ENCODE assay signal across 9 cellular contexts in genomic region chr5:78899922-78900362, GRCh38.
DNase-seq lines count a peak whose midpoint lies in the region; ATAC-seq, FAIRE-seq and TF ChIP-seq lines count a peak whose summit lies in the region.
"Had no signal": no experiment of that assay in that cellular context is flagged by ENCODE, and none has a peak within 500 bp of the region (broad histone marks: within the 10 kb centered on the region; RNA-seq: fewer than 3 reads in every experiment).

No MANE protein-coding gene starts in this region.

- SMC1A ChIA-PET in GM12878 (lab: Charles Lee; ENCODE audit: uncharacterized antibody, unreplicated experiment), result interaction anchor here (0.7 to 6.8 kb wide), 43 partner anchors 10 to 580 kb away, joined by 3 to 143 read pairs (median 4); no protein-coding TSS in a partner anchor

- BruUV-seq in GM12878 (replicated peaks; lab: Mats Ljungman, UMichigan), result no TSS peak

- H3K9me3 ChIP-seq in A549 (no peaks in the 10 kb centered on the region), GM12878 (replicated peaks; ENCODE audit: control insufficient read depth, insufficient read depth, low read length) (no peaks in the 10 kb centered on the region; the same call in 1 of the 3 replicates)

- POLR2A ChIA-PET in A549 (lab: Yijun Ruan, JAX) (no interaction called here), GM12878 (lab: Charles Lee) (interaction anchor here (0.9 kb wide), 1 partner anchor 67 kb away, joined by 3 read pairs; no protein-coding TSS in a partner anchor)

- peaks cover 26% of the 10 kb centered on the region for H3K9me3 Mint-ChIP-seq in mesothelial cell of epicardium

- no peaks in the 10 kb centered on the region for H3K27me3 ChIP-seq in GM12878 (replicated peaks in 1 of 2; ENCODE audit: control insufficient read depth in 2 of 2, insufficient read depth in 2 of 2, low read length in 1 of 2)

- no peak for TF ChIP-seq POLR2A in A549 (IDR thresholded peaks at IDR 0.05; ENCODE audit: low read length)
- TF ChIP-seq POLR2A in GM12878 (IDR thresholded peaks at IDR 0.05; ENCODE audit: low read depth, low read length), result no peak

- H3K4me3 ChIP-seq in A549 (no peak overlapping the region), GM12878 (no peak overlapping the region)

- H3K4me3 Mint-ChIP-seq in mesothelial cell of epicardium, result no peak overlapping the region

- H4K20me1 ChIP-seq in GM12878 (ENCODE audit: control insufficient read depth, insufficient read depth), result no peaks in the 10 kb centered on the region

- H2AFZ ChIP-seq in GM12878 (ENCODE audit: control insufficient read depth, low read depth, low read length), result no peak overlapping the region; the same call in 1 of the 2 replicates

- no peaks in the 10 kb centered on the region for H3K27me3 Mint-ChIP-seq in mesothelial cell of epicardium (ENCODE audit: low read depth)

- no peak overlapping the region for H3K27ac ChIP-seq in A549
- no peak overlapping the region for H3K27ac ChIP-seq in GM12878 (ENCODE audit: control insufficient read depth, insufficient read depth)
- H3K27ac ChIP-seq: epithelial cell of prostate had no signal

- H3K4me2 ChIP-seq in A549 (no peak overlapping the region), GM12878 (ENCODE audit: control insufficient read depth, insufficient read depth) (no peak overlapping the region)

- CTCF ChIA-PET in A549 (lab: Yijun Ruan, JAX) (interaction anchor here (0.7 to 3.1 kb wide), 19 partner anchors 8 to 362 kb away, joined by 3 to 20 read pairs (median 4); partner anchors contain the start of genes ARSB and LHFPL2), GM12878 (lab: Yijun Ruan, JAX) (interaction anchor here (0.6 to 9.1 kb wide), 70 partner anchors 7 to 655 kb away, joined by 3 to 268 read pairs (median 4); partner anchors contain the start of gene ARSB)

- H3K4me1 ChIP-seq in A549 (no peaks in the 10 kb centered on the region), GM12878 (ENCODE audit: control insufficient read depth, insufficient read depth, low read length) (peaks cover 6% of the 10 kb centered on the region)

- TF ChIP-seq CTCF in A549 (IDR thresholded peaks at IDR 0.05) (peak; percentile 55), GM12878 (IDR thresholded peaks at IDR 0.05 in 2 of 3, conservative IDR thresholded peaks at IDR 0.05 in 1 of 3; ENCODE audit: control insufficient read depth in 2 of 3, extremely low read depth in 1 of 3, insufficient read depth in 1 of 3, low read depth in 3 of 3, low read length in 3 of 3) (peak; percentile 65 to 86 (median 77)), mesothelial cell of epicardium (IDR thresholded peaks at IDR 0.05; ENCODE audit: unreplicated experiment) (peak; percentile 54)

- no peak overlapping the region for H3K27ac Mint-ChIP-seq in mesothelial cell of epicardium

- 6% methylated on average over 3 of the region's 3 CpGs for WGBS in A549 (ENCODE audit: missing lambda C conversion rate)
- 4% methylated on average over 3 of the region's 3 CpGs for WGBS in GM12878 (ENCODE audit: insufficient coverage, insufficient replicate concordance, low lambda C conversion rate, missing lambda C conversion rate)

- TF ChIP-seq EP300 in A549 (IDR thresholded peaks at IDR 0.05) (no peak), GM12878 (IDR thresholded peaks at IDR 0.05; ENCODE audit: borderline replicate concordance in 1 of 2, control insufficient read depth in 1 of 2, low read depth in 2 of 2, low read length in 2 of 2) (no peak)

- H3K79me2 ChIP-seq in GM12878 (ENCODE audit: control insufficient read depth, insufficient read depth, low read length), result no peaks in the 10 kb centered on the region

- no peak overlapping the region for H3K9ac ChIP-seq in GM12878 (ENCODE audit: control insufficient read depth, insufficient read depth, low read length)

- intact Hi-C loops in GM12878 (cut with micrococcal nuclease; ENCODE audit: unreplicated experiment), result loop anchor here (2.0 to 10.0 kb wide), 4 partner anchors 65 to 565 kb away; no protein-coding TSS in a partner anchor

- peak; percentile 11 to 50 for DNase-seq in A549 (ENCODE audit: low read depth in 1 of 2, low spot score in 1 of 2)
- DNase-seq in GDM1 (lab: John Stamatoyannopoulos, UW), result peak; percentile 35
- peak; percentile 32 for DNase-seq in NCI-H345 (lab: John Stamatoyannopoulos, UW)
- DNase-seq in GM12878 (ENCODE audit: low read depth, low spot score), result no peak
- no peak for DNase-seq in mesothelial cell of epicardium (ENCODE audit: low spot score in 2 of 2, unreplicated experiment in 2 of 2)
- no peak for DNase-seq in inferior parietal cortex (ENCODE audit: extremely low spot score)

- in situ Hi-C loops in GM12878 (cut with MboI), result loop anchor here (5.0 to 10.0 kb wide), 2 partner anchors 62 to 565 kb away; no protein-coding TSS in a partner anchor

- RAD21 ChIA-PET in GM12878 (lab: Charles Lee; ENCODE audit: unreplicated experiment), result interaction anchor here (0.6 to 5.4 kb wide), 33 partner anchors 8 to 579 kb away, joined by 3 to 93 read pairs (median 4); no protein-coding TSS in a partner anchor

- peaks cover 19% of the 10 kb centered on the region for H3K4me1 Mint-ChIP-seq in mesothelial cell of epicardium

- peak; percentile 58 to 86 for TF ChIP-seq RAD21 in A549 (conservative IDR thresholded peaks at IDR 0.05 in 1 of 2, IDR thresholded peaks at IDR 0.05 in 1 of 2)
- TF ChIP-seq RAD21 in GM12878 (IDR thresholded peaks at IDR 0.05; ENCODE audit: insufficient read depth, low read depth, low read length), result peak; percentile 94

- FAIRE-seq in A549 (lab: Jason Lieb, UNC) (peak; percentile 88), GM12878 (lab: Jason Lieb, UNC) (no peak)

- H3K36me3 ChIP-seq in GM12878 (ENCODE audit: control insufficient read depth in 2 of 2, insufficient read depth in 2 of 2, low read length in 1 of 2), result no peaks in the 10 kb centered on the region

- ATAC-seq in A549 (peak in 1 of 2 experiments; percentile 77; a peak in 3 of 6 replicates), GM12878 (peak; percentile 88), HG03378 (IDR thresholded peaks at IDR 0.05; ENCODE audit: unreplicated experiment) (no peak), HG03139 (IDR thresholded peaks at IDR 0.05; ENCODE audit: unreplicated experiment) (no peak)

- peaks cover 22% of the 10 kb centered on the region for H3K36me3 Mint-ChIP-seq in mesothelial cell of epicardium

TF ChIP-seq in A549, 52 proteins besides CTCF, POLR2A, EP300 and RAD21:
- TF ChIP-seq SMC3 (IDR thresholded peaks at IDR 0.05) (0 out of 3 replicates have a peak, but pooled peaks have one; percentile 16), FOSB (CRISPR knock-in tag; IDR thresholded peaks at IDR 0.05) (no peak)

TF ChIP-seq in GM12878, 131 proteins besides CTCF, POLR2A, EP300 and RAD21:
- no peak for TF ChIP-seq ZSCAN29 (IDR thresholded peaks at IDR 0.05)
- TF ChIP-seq SMC3 (IDR thresholded peaks at IDR 0.05; ENCODE audit: borderline replicate concordance, low read length), result peak; percentile 82
- no peak for TF ChIP-seq FOXM1 (IDR thresholded peaks at IDR 0.05; ENCODE audit: low read depth, low read length)
- no peak for TF ChIP-seq PAX8 (IDR thresholded peaks at IDR 0.05)
- no peak for TF ChIP-seq BHLHE40 (IDR thresholded peaks at IDR 0.05; ENCODE audit: borderline replicate concordance in 1 of 2, low read depth in 2 of 2, low read length in 1 of 2)
- no peak for TF ChIP-seq CHD1 (IDR thresholded peaks at IDR 0.05; ENCODE audit: low read depth, low read length)
- TF ChIP-seq TARDBP (IDR thresholded peaks at IDR 0.05; ENCODE audit: borderline replicate concordance), result no peak
TF ChIP-seq in GM12878: peak in this region for 1.

Comparison
In these comparisons a context has a peak if more than half of its experiments do, and no peak if none do; other contexts are left out.
1. DNase-seq: peak in A549 (2 of 2), GDM1 (single experiment) and NCI-H345 (single experiment); none in GM12878 (single experiment), mesothelial cell of epicardium (0 of 2) and inferior parietal cortex (single experiment).
2. Of the 24 proteins assayed by ChIP-seq in both GM12878 and A549: peak only in GM12878: none; only in A549: none; in both: CTCF, RAD21 and SMC3; in neither: 21.
3. Peak in every context shown above with its lines, with median percentiles within 50 percentile points of each other: CTCF ChIP-seq.